ENCODE assay signal across 11 cellular contexts in the genomic region with DNA sequence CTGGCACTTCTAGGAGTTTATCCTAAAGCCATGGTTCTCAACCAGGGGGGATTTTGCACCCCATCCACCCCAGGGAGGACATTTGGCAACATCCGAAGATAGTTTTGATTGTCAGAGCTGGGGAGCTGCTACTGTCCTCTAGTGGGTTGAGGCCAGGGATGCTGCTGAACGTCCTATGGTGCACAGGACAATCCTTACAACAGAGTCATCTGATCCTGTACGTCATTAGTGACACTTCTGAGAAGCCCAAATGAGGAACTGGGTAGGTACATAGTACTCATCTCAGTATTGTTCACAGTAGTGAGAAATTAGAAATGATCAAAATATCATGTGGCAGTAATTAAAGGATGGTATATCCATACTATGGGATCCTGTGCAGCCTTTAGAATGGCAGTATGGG.
A peak's percentile ranks its signal among the peaks of the same experiment; 100 is the strongest.
DNase-seq lines count a peak whose midpoint lies in the region; ATAC-seq and TF ChIP-seq lines count a peak whose summit lies in the region.
"Had no signal": no experiment of that assay in that cellular context is flagged by ENCODE, and none has a peak within 500 bp of the region (broad histone marks: within the 10 kb centered on the region; RNA-seq: fewer than 3 reads in every experiment).

No MANE protein-coding gene starts in this region.

- peaks cover 40% of the 10 kb centered on the region for H3K4me1 Mint-ChIP-seq in T-helper 2 cell treated with Interferon-gamma antibody and Interleukin-4, amounts not matched to agents 5 μg/mL and 100 μg/mL, for 36 hours (ENCODE audit: low read depth)

- H3K4me3 ChIP-seq in right atrium auricular region = no peak overlapping the region
- no peak overlapping the region for H3K4me3 ChIP-seq in aorta (ENCODE audit: low read length in 2 of 2)
- no peak overlapping the region for H3K4me3 ChIP-seq in gastroesophageal sphincter

- peaks cover 0 to 33% of the 10 kb centered on the region in 2 donors for H3K4me1 ChIP-seq in right atrium auricular region
- H3K4me1 ChIP-seq in aorta (ENCODE audit: control insufficient read depth in 1 of 2, insufficient read depth in 2 of 2, low read length in 2 of 2) = no peaks in the 10 kb centered on the region
- H3K4me1 ChIP-seq in gastroesophageal sphincter = no peaks in the 10 kb centered on the region

- no peak overlapping the region for H3K27ac ChIP-seq in right atrium auricular region
- H3K27ac ChIP-seq in aorta (ENCODE audit: low read depth in 1 of 2, low read length in 2 of 2) = no peak overlapping the region
- no peak overlapping the region for H3K27ac ChIP-seq in gastroesophageal sphincter

- H3K36me3 Mint-ChIP-seq in T-helper 2 cell treated with Interferon-gamma antibody and Interleukin-4, amounts not matched to agents 5 μg/mL and 100 μg/mL, for 36 hours (ENCODE audit: low read depth) = peaks cover 43% of the 10 kb centered on the region

- peaks cover 14% of the 10 kb centered on the region for H3K9me3 Mint-ChIP-seq in T-helper 2 cell treated with Interferon-gamma antibody and Interleukin-4, amounts not matched to agents 5 μg/mL and 100 μg/mL, for 36 hours

- H3K27me3 ChIP-seq in right atrium auricular region (no peaks in the 10 kb centered on the region), aorta (ENCODE audit: control insufficient read depth in 1 of 2, insufficient read depth in 2 of 2, low read length in 1 of 2) (no peaks in the 10 kb centered on the region), gastroesophageal sphincter (no peaks in the 10 kb centered on the region)

- H3K9me3 ChIP-seq in right atrium auricular region = no peaks in the 10 kb centered on the region
- no peaks in the 10 kb centered on the region for H3K9me3 ChIP-seq in aorta (ENCODE audit: control insufficient read depth, low read length)
- no peaks in the 10 kb centered on the region for H3K9me3 ChIP-seq in gastroesophageal sphincter

- intact Hi-C loops in left ventricle myocardium superior (cut with micrococcal nuclease) = no loop called here
- intact Hi-C loops in aorta (cut with DNase I) = no loop called here

- no peak for TF ChIP-seq POLR2A in gastroesophageal sphincter (IDR thresholded peaks at IDR 0.05)

- H3K4me3 Mint-ChIP-seq in T-helper 2 cell treated with Interferon-gamma antibody and Interleukin-4, amounts not matched to agents 5 μg/mL and 100 μg/mL, for 36 hours = no peak overlapping the region

- peak; percentile 14 for ATAC-seq in left ventricle myocardium superior
- peak; percentile 90 for ATAC-seq in HG02798 (IDR thresholded peaks at IDR 0.05; ENCODE audit: poor library complexity, unreplicated experiment)
- peak; percentile 61 for ATAC-seq in aorta (ENCODE audit: low FRiP score)
- ATAC-seq in gastroesophageal sphincter = no peak
- ATAC-seq: HCT116 had no signal

- no peak overlapping the region for H3K27ac Mint-ChIP-seq in T-helper 2 cell treated with Interferon-gamma antibody and Interleukin-4, amounts not matched to agents 5 μg/mL and 100 μg/mL, for 36 hours

- DNase-seq in left ventricle myocardium superior = no peak
- no peak for DNase-seq in right atrium auricular region (ENCODE audit: low spot score)
- peak; percentile 66 for DNase-seq in MV-4-11 (lab: John Stamatoyannopoulos, UW)
- DNase-seq in aorta = no peak
- DNase-seq in NCI-H1436 treated with DMSO at 0.1 percent for 48 hours (lab: John Stamatoyannopoulos, UW) = no peak
- DNase-seq in T-helper 2 cell treated with Interferon-gamma antibody and Interleukin-4, amounts not matched to agents 5 μg/mL and 100 μg/mL, for 36 hours (ENCODE audit: low spot score) = no peak
- DNase-seq: activated T-cell treated with anti-CD3 and anti-CD28 coated beads for 4 hours, NCI-H82 had no signal

- 72 to 74% methylated on average over 3 of the region's 3 CpGs for WGBS in aorta, 2 donors
- 66% methylated on average over 3 of the region's 3 CpGs; no CpG with 5 or more reads in 1 of the 2 donors for WGBS in gastroesophageal sphincter (ENCODE audit: low coverage in 1 of 2), 2 donors

- no peaks in the 10 kb centered on the region for H3K27me3 Mint-ChIP-seq in T-helper 2 cell treated with Interferon-gamma antibody and Interleukin-4, amounts not matched to agents 5 μg/mL and 100 μg/mL, for 36 hours (ENCODE audit: low read depth)

- H3K36me3 ChIP-seq in right atrium auricular region (no peaks in the 10 kb centered on the region), aorta (ENCODE audit: control insufficient read depth in 1 of 2, insufficient read depth in 2 of 2, low read length in 1 of 2) (no peaks in the 10 kb centered on the region), gastroesophageal sphincter (no peaks in the 10 kb centered on the region)

- TF ChIP-seq EP300 in gastroesophageal sphincter (IDR thresholded peaks at IDR 0.05) = no peak

- TF ChIP-seq CTCF in right atrium auricular region (IDR thresholded peaks at IDR 0.05) (no peak), gastroesophageal sphincter (IDR thresholded peaks at IDR 0.05) (no peak)
